In the genomic region with DNA sequence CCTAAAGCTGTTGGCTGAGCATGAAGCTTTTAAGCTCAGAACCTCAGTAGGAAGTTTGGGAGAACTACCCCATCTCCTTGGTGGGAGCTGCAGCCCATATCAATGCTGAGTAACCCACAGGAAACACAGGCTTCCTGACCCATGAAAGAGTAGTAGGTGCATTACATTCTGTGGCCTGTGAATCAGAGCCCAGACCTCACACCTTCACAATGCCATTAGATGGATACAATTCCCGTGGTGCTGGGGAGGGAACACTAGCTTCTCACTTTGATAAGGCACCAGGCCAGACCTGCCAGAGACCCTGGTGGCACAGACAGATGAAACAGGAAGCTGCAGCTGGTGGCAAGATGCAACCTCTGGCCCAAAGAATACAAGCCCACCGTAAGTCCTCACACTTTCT, we compare ENCODE assay signal across 21 cellular contexts.
A peak's percentile ranks its signal among the peaks of the same experiment; 100 is the strongest.
DNase-seq lines count a peak whose midpoint lies in the region; ATAC-seq, FAIRE-seq and TF ChIP-seq lines count a peak whose summit lies in the region.
"Had no signal": no experiment of that assay in that cellular context is flagged by ENCODE, and none has a peak within 500 bp of the region (broad histone marks: within the 10 kb centered on the region; RNA-seq: fewer than 3 reads in every experiment).

No MANE protein-coding gene starts in this region.

- peaks cover 44% of the 10 kb centered on the region for H3K4me1 ChIP-seq in Karpas-422 (ENCODE audit: low read length)
- peaks cover 6% of the 10 kb centered on the region for H3K4me1 ChIP-seq in foreskin keratinocyte
- H3K4me1 ChIP-seq in suprapubic skin: peaks cover 27% of the 10 kb centered on the region
- H3K4me1 ChIP-seq in hepatocyte (ENCODE audit: insufficient read depth): peaks cover 16% of the 10 kb centered on the region
- H3K4me1 ChIP-seq in kidney (ENCODE audit: control insufficient read depth in 1 of 2, insufficient read depth in 1 of 2, low read depth in 1 of 2, low read length in 2 of 2): no peaks in the 10 kb centered on the region
- H3K4me1 ChIP-seq: BE2C had no signal

- H3K9me3 ChIP-seq in Karpas-422 (ENCODE audit: low read length) (no peaks in the 10 kb centered on the region), suprapubic skin (no peaks in the 10 kb centered on the region), hepatocyte (ENCODE audit: low read depth) (no peaks in the 10 kb centered on the region), kidney (ENCODE audit: control insufficient read depth in 1 of 2, low read length in 2 of 2) (no peaks in the 10 kb centered on the region)
- H3K9me3 ChIP-seq: BE2C had no signal

- H3K9me2 ChIP-seq in Karpas-422 (replicated peaks; ENCODE audit: insufficient read depth, low read length): no peaks in the 10 kb centered on the region
- H3K9me2 ChIP-seq in hepatocyte (replicated peaks; ENCODE audit: insufficient read depth): no peaks in the 10 kb centered on the region

- TF ChIP-seq CTCF in bronchial epithelial cell (IDR thresholded peaks at IDR 0.05; ENCODE audit: insufficient read depth, low read length, severe bottlenecking): no peak
- TF ChIP-seq CTCF in foreskin keratinocyte (conservative IDR thresholded peaks at IDR 0.05): no peak
- TF ChIP-seq CTCF in suprapubic skin (IDR thresholded peaks at IDR 0.05): no peak
- TF ChIP-seq CTCF in hepatocyte (IDR thresholded peaks at IDR 0.05; ENCODE audit: poor library complexity): no peak
- TF ChIP-seq CTCF in kidney (IDR thresholded peaks at IDR 0.05; ENCODE audit: borderline replicate concordance, extremely low read depth, insufficient read depth): no peak

- 64% methylated on average over 2 of the region's 2 CpGs for WGBS in suprapubic skin
- 76% methylated on average over 2 of the region's 2 CpGs for WGBS in hepatocyte (ENCODE audit: low lambda C conversion rate, missing lambda C conversion rate)

- TF ChIP-seq POLR2A in suprapubic skin (IDR thresholded peaks at IDR 0.05): no peak

- intact Hi-C loops in kidney (cut with DNase I): no loop called here

- no peak overlapping the region for H3K9ac ChIP-seq in Karpas-422 (ENCODE audit: low read length)
- no peak overlapping the region for H3K9ac ChIP-seq in kidney (ENCODE audit: low read length in 2 of 2)
- H3K9ac ChIP-seq: GM23248 had no signal

- DNase-seq in Karpas-422 (no peak), bronchial epithelial cell (ENCODE audit: low read depth) (peak; percentile 55), foreskin keratinocyte (no peak), suprapubic skin (ENCODE audit: low spot score in 2 of 2) (no peak), hepatocyte (ENCODE audit: low spot score) (no peak), kidney (no peak)
- DNase-seq: ACHN; BE2C; Calu3; CD4-positive, alpha-beta memory T cell; DMS79 treated with DMSO at 0.1 percent for 48 hours; GF-D8; GM23248; HFFc6; IMR-90 had no signal

- peak; percentile 11 for ATAC-seq in foreskin keratinocyte
- no peak for ATAC-seq in GM19463 (IDR thresholded peaks at IDR 0.05; ENCODE audit: unreplicated experiment)
- ATAC-seq: HCT116, K562 had no signal

- H3K4me2 ChIP-seq in Karpas-422 (ENCODE audit: low read depth, low read length, poor library complexity, severe bottlenecking) (no peak overlapping the region), hepatocyte (no peak overlapping the region)

- H3K27me3 ChIP-seq in Karpas-422 (ENCODE audit: low read length) (no peaks in the 10 kb centered on the region; the same call in 1 of the 2 replicates), bronchial epithelial cell (ENCODE audit: control insufficient read depth, insufficient read depth, low read length) (no peaks in the 10 kb centered on the region), foreskin keratinocyte (no peaks in the 10 kb centered on the region), suprapubic skin (no peaks in the 10 kb centered on the region), hepatocyte (peaks cover 4% of the 10 kb centered on the region)
- H3K27me3 ChIP-seq: BE2C had no signal

- TF ChIP-seq EP300 in suprapubic skin (IDR thresholded peaks at IDR 0.05): no peak

- H3K79me2 ChIP-seq in Karpas-422 (ENCODE audit: low read length) (no peaks in the 10 kb centered on the region), hepatocyte (no peaks in the 10 kb centered on the region)

- H3K27ac ChIP-seq in Karpas-422 (ENCODE audit: low read length): peak overlapping the region; percentile 83; the same call in 1 of the 2 replicates
- no peak overlapping the region for H3K27ac ChIP-seq in foreskin keratinocyte
- H3K27ac ChIP-seq in suprapubic skin: no peak overlapping the region
- no peak overlapping the region for H3K27ac ChIP-seq in hepatocyte
- no peak overlapping the region for H3K27ac ChIP-seq in kidney (ENCODE audit: low read depth in 2 of 2, low read length in 2 of 2)
- H3K27ac ChIP-seq: GM23248 had no signal

- H3K4me3 ChIP-seq in Karpas-422 (ENCODE audit: low read length): no peak overlapping the region
- H3K4me3 ChIP-seq in bronchial epithelial cell (ENCODE audit: low read depth, low read length): no peak overlapping the region
- no peak overlapping the region for H3K4me3 ChIP-seq in suprapubic skin
- H3K4me3 ChIP-seq in hepatocyte: no peak overlapping the region
- no peak overlapping the region for H3K4me3 ChIP-seq in kidney (ENCODE audit: low read length in 2 of 2)
- H3K4me3 ChIP-seq: GM23248, K562 had no signal

- H4K20me1 ChIP-seq in Karpas-422 (ENCODE audit: insufficient read depth, low read depth, low read length) (no peaks in the 10 kb centered on the region), hepatocyte (ENCODE audit: insufficient read depth, poor library complexity, severe bottlenecking) (no peaks in the 10 kb centered on the region)

- no peak overlapping the region for H2AFZ ChIP-seq in Karpas-422 (ENCODE audit: low read length)
- H2AFZ ChIP-seq in hepatocyte: no peak overlapping the region
- H2AFZ ChIP-seq: GM23248 had no signal

- no peaks in the 10 kb centered on the region for H3K36me3 ChIP-seq in Karpas-422 (ENCODE audit: insufficient read depth, low read length)
- H3K36me3 ChIP-seq in bronchial epithelial cell (ENCODE audit: control insufficient read depth, insufficient read depth, low read length): no peaks in the 10 kb centered on the region
- no peaks in the 10 kb centered on the region for H3K36me3 ChIP-seq in suprapubic skin
- no peaks in the 10 kb centered on the region for H3K36me3 ChIP-seq in hepatocyte (replicated peaks; ENCODE audit: insufficient read depth, low read depth)
- H3K36me3 ChIP-seq in kidney (ENCODE audit: control insufficient read depth in 1 of 2, insufficient read depth in 2 of 2, low read length in 2 of 2): no peaks in the 10 kb centered on the region
- H3K36me3 ChIP-seq: BE2C had no signal

- FAIRE-seq in bronchial epithelial cell (lab: Jason Lieb, UNC) (no peak), kidney (lab: Jason Lieb, UNC) (no peak)
- FAIRE-seq: A204.1, H54, HTR-8/SVneo, K562 had no signal
